1 cellular context compared by ENCODE assay signal in genomic region chr9:128124873-128125574, GRCh38.
TF ChIP-seq lines count a peak whose summit lies in the region.

No MANE protein-coding gene starts in this region.

TF ChIP-seq in SK-N-SH treated with all-trans-retinoic acid at 6 μM for 48 hours, 23 proteins besides CTCF, POLR2A, EP300 and RAD21 (continued from another document):
- no peak for TF ChIP-seq POU6F1 (CRISPR knock-in tag; IDR thresholded peaks at IDR 0.05; ENCODE audit: borderline replicate concordance, low read depth)
- TF ChIP-seq SNAI2 (CRISPR knock-in tag; IDR thresholded peaks at IDR 0.05): no peak
- TF ChIP-seq ARNTL (CRISPR knock-in tag; IDR thresholded peaks at IDR 0.05; ENCODE audit: borderline replicate concordance, low read depth): no peak
- TF ChIP-seq CSDC2 (CRISPR knock-in tag; IDR thresholded peaks at IDR 0.05): no peak
- no peak for TF ChIP-seq ZNF565 (CRISPR knock-in tag; conservative IDR thresholded peaks at IDR 0.05; ENCODE audit: low read depth)
- TF ChIP-seq RARB (CRISPR knock-in tag; IDR thresholded peaks at IDR 0.05): no peak
